17 cellular contexts compared by ENCODE assay signal in genomic region chr2:17892726-17893534, GRCh38. TPM values are rescaled to one million over a fixed set of nuclear protein-coding genes. Genes with fewer than 3 reads are reported as not detected.
DNase-seq lines count a peak whose midpoint lies in the region; TF ChIP-seq lines count a peak whose summit lies in the region.
"Had no signal": no experiment of that assay in that cellular context is flagged by ENCODE, and none has a peak within 500 bp of the region (broad histone marks: within the 10 kb centered on the region; RNA-seq: fewer than 3 reads in every experiment).

No MANE protein-coding gene starts in this region.

- 77 to 85% methylated on average over 4 to 10 of the region's 10 CpGs for WGBS in endodermal cell (ENCODE audit: insufficient coverage in 1 of 2, insufficient read length in 1 of 2), 2 experiments
- 82% methylated on average over 10 of the region's 10 CpGs for WGBS in smooth muscle cell (ENCODE audit: low lambda C conversion rate)

- DNase-seq in NCI-H2029 (lab: John Stamatoyannopoulos, UW), result peak; percentile 44
- DNase-seq in NCI-H2029 treated with DMSO at 0.1 percent for 48 hours (lab: John Stamatoyannopoulos, UW), result no peak
- DNase-seq in NCI-H345 treated with DMSO at 0.1 percent for 48 hours (lab: John Stamatoyannopoulos, UW; ENCODE audit: unreplicated experiment), result peak; percentile 72
- DNase-seq in endodermal cell, result peak; percentile 73
- no peak for DNase-seq in smooth muscle cell (lab: John Stamatoyannopoulos, UW; ENCODE audit: unreplicated experiment)
- no peak for DNase-seq in activated CD4-positive, alpha-beta memory T cell treated with anti-CD3 and anti-CD28 coated beads, Interleukin-2, amount 10 ng/mL, durations not matched to agents 7 days and 5 days
- DNase-seq in T-helper 2 cell, result no peak
- no peak for DNase-seq in activated gamma-delta T cell treated with Interleukin-2 at 50 U/mL for 16 hours
- DNase-seq: activated CD8-positive, alpha-beta memory T cell treated with anti-CD3 and anti-CD28 coated beads, Interleukin-2, amount 10 ng/mL, durations not matched to agents 7 days and 5 days; activated naive CD4-positive, alpha-beta T cell; CD8-positive, alpha-beta T cell; NCI-H146; WERI-Rb-1 had no signal

- H2AFZ ChIP-seq in smooth muscle cell (ENCODE audit: low read depth), result no peak overlapping the region

- H3K79me2 ChIP-seq in smooth muscle cell (ENCODE audit: low read depth), result peaks cover 37% of the 10 kb centered on the region

- TF ChIP-seq CTCF in endodermal cell (conservative IDR thresholded peaks at IDR 0.05) (no peak), smooth muscle cell (IDR thresholded peaks at IDR 0.05; ENCODE audit: borderline replicate concordance, insufficient read depth, poor library complexity, severe bottlenecking) (no peak)

- H3K27ac ChIP-seq in endodermal cell (ENCODE audit: low read depth, low read length) (no peak overlapping the region), smooth muscle cell (ENCODE audit: low read depth) (peak overlapping the region; percentile 89)
- H3K27ac ChIP-seq: A549, KMS-11, WERI-Rb-1 had no signal

- H3K27me3 ChIP-seq in endodermal cell (ENCODE audit: control insufficient read depth, insufficient read depth, low read length, poor library complexity, severe bottlenecking) (no peaks in the 10 kb centered on the region), smooth muscle cell (ENCODE audit: low read depth) (no peaks in the 10 kb centered on the region)

- peaks cover 16% of the 10 kb centered on the region for H3K4me1 Mint-ChIP-seq in endodermal cell
- H3K4me1 Mint-ChIP-seq in activated CD4-positive, alpha-beta memory T cell treated with anti-CD3 and anti-CD28 coated beads, Interleukin-2, amount 10 ng/mL, durations not matched to agents 7 days and 5 days, result no peaks in the 10 kb centered on the region
- H3K4me1 Mint-ChIP-seq: activated CD8-positive, alpha-beta memory T cell treated with anti-CD3 and anti-CD28 coated beads, Interleukin-2, amount 10 ng/mL, durations not matched to agents 7 days and 5 days; memory B cell; stimulated activated effector memory CD8-positive, alpha-beta T cell treated with anti-CD3 and anti-CD28 coated beads, Interleukin-12 subunit alpha, Interleukin-12 subunit beta, amount 100 ng/mL, for 72 hours had no signal

- CTCF ChIA-PET in activated CD4-positive, alpha-beta memory T cell treated with anti-CD3 and anti-CD28 coated beads, Interleukin-2, amount 10 ng/mL, durations not matched to agents 7 days and 5 days (lab: Charles Lee), result no interaction called here

- H3K9me3 Mint-ChIP-seq in endodermal cell, result peaks cover 48% of the 10 kb centered on the region
- no peaks in the 10 kb centered on the region for H3K9me3 Mint-ChIP-seq in activated CD4-positive, alpha-beta memory T cell treated with anti-CD3 and anti-CD28 coated beads, Interleukin-2, amount 10 ng/mL, durations not matched to agents 7 days and 5 days

- peaks cover 19% of the 10 kb centered on the region for H3K36me3 Mint-ChIP-seq in endodermal cell (ENCODE audit: low read depth)
- no peaks in the 10 kb centered on the region for H3K36me3 Mint-ChIP-seq in activated CD4-positive, alpha-beta memory T cell treated with anti-CD3 and anti-CD28 coated beads, Interleukin-2, amount 10 ng/mL, durations not matched to agents 7 days and 5 days (ENCODE audit: low read depth)
- H3K36me3 Mint-ChIP-seq: activated CD8-positive, alpha-beta memory T cell treated with anti-CD3 and anti-CD28 coated beads, Interleukin-2, amount 10 ng/mL, durations not matched to agents 7 days and 5 days; CD8-positive, alpha-beta T cell; stimulated activated effector memory CD8-positive, alpha-beta T cell treated with anti-CD3 and anti-CD28 coated beads, Interleukin-12 subunit alpha, Interleukin-12 subunit beta, amount 100 ng/mL, for 72 hours had no signal

- H3K4me2 ChIP-seq in smooth muscle cell, result peak overlapping the region; percentile 76
- H3K4me2 ChIP-seq: A549, KMS-11 had no signal

- H3K36me3 ChIP-seq in endodermal cell (ENCODE audit: control insufficient read depth, insufficient read depth, low read length), result no peaks in the 10 kb centered on the region
- no peaks in the 10 kb centered on the region for H3K36me3 ChIP-seq in smooth muscle cell (ENCODE audit: low read depth)
- H3K36me3 ChIP-seq: WERI-Rb-1 had no signal

- peaks cover 6% of the 10 kb centered on the region for H3F3A ChIP-seq in smooth muscle cell (ENCODE audit: low read depth)

- H3K4me3 Mint-ChIP-seq in endodermal cell, result peak overlapping the region; percentile 40
- no peak overlapping the region for H3K4me3 Mint-ChIP-seq in activated CD4-positive, alpha-beta memory T cell treated with anti-CD3 and anti-CD28 coated beads, Interleukin-2, amount 10 ng/mL, durations not matched to agents 7 days and 5 days
- H3K4me3 Mint-ChIP-seq: activated CD8-positive, alpha-beta memory T cell treated with anti-CD3 and anti-CD28 coated beads, Interleukin-2, amount 10 ng/mL, durations not matched to agents 7 days and 5 days; CD8-positive, alpha-beta T cell; memory B cell; stimulated activated effector memory CD8-positive, alpha-beta T cell treated with anti-CD3 and anti-CD28 coated beads, Interleukin-12 subunit alpha, Interleukin-12 subunit beta, amount 100 ng/mL, for 72 hours had no signal

- H3K9ac ChIP-seq in endodermal cell (ENCODE audit: extremely low read depth, low read length, poor library complexity, severe bottlenecking), result no peak overlapping the region
- H3K9ac ChIP-seq in smooth muscle cell (ENCODE audit: low read depth), result peak overlapping the region; percentile 40
- H3K9ac ChIP-seq: KMS-11 had no signal

- no peaks in the 10 kb centered on the region for H3K27me3 Mint-ChIP-seq in endodermal cell (ENCODE audit: insufficient read depth)
- peaks cover 2% of the 10 kb centered on the region for H3K27me3 Mint-ChIP-seq in activated CD4-positive, alpha-beta memory T cell treated with anti-CD3 and anti-CD28 coated beads, Interleukin-2, amount 10 ng/mL, durations not matched to agents 7 days and 5 days
- H3K27me3 Mint-ChIP-seq: activated CD8-positive, alpha-beta memory T cell treated with anti-CD3 and anti-CD28 coated beads, Interleukin-2, amount 10 ng/mL, durations not matched to agents 7 days and 5 days had no signal

- no peaks in the 10 kb centered on the region for H4K20me1 ChIP-seq in smooth muscle cell (ENCODE audit: low read depth)

- peak overlapping the region; percentile 92 for H3K27ac Mint-ChIP-seq in endodermal cell
- no peak overlapping the region for H3K27ac Mint-ChIP-seq in activated CD4-positive, alpha-beta memory T cell treated with anti-CD3 and anti-CD28 coated beads, Interleukin-2, amount 10 ng/mL, durations not matched to agents 7 days and 5 days
- H3K27ac Mint-ChIP-seq: activated CD8-positive, alpha-beta memory T cell treated with anti-CD3 and anti-CD28 coated beads, Interleukin-2, amount 10 ng/mL, durations not matched to agents 7 days and 5 days; CD8-positive, alpha-beta T cell; memory B cell; stimulated activated effector memory CD8-positive, alpha-beta T cell treated with anti-CD3 and anti-CD28 coated beads, Interleukin-12 subunit alpha, Interleukin-12 subunit beta, amount 100 ng/mL, for 72 hours had no signal

- peaks cover 11% of the 10 kb centered on the region for H3K9me3 ChIP-seq in endodermal cell (ENCODE audit: control insufficient read depth, low read length)
- H3K9me3 ChIP-seq in smooth muscle cell (replicated peaks; ENCODE audit: low read depth), result no peaks in the 10 kb centered on the region

- peaks cover 4% of the 10 kb centered on the region for H3K4me1 ChIP-seq in endodermal cell (ENCODE audit: control insufficient read depth, insufficient read depth, low read length)
- peaks cover 11% of the 10 kb centered on the region for H3K4me1 ChIP-seq in smooth muscle cell (ENCODE audit: low read depth)

- POLR2A ChIA-PET in activated CD4-positive, alpha-beta memory T cell treated with anti-CD3 and anti-CD28 coated beads, Interleukin-2, amount 10 ng/mL, durations not matched to agents 7 days and 5 days (lab: Charles Lee), result no interaction called here

- H3K4me3 ChIP-seq in endodermal cell (ENCODE audit: low read length) (no peak overlapping the region), smooth muscle cell (no peak overlapping the region)
- H3K4me3 ChIP-seq: A549 had no signal

RNA-seq across cellular contexts. Expression of gene KCNS3, which starts 14.5 kb away (rescaled TPM):
- total RNA-seq in endodermal cell, result 10 to 100 TPM; 10.7 to 11.1 TPM
- 3.0 TPM for polyA plus RNA-seq in endodermal cell (2013, experiment 1 of 2)
- polyA plus RNA-seq in endodermal cell (2013, experiment 2 of 2), result 2.4 TPM
- total RNA-seq in smooth muscle cell, result 31.0 and 50.1 TPM in 2 replicates
- polyA plus RNA-seq in smooth muscle cell, result 30.4 and 48.2 TPM in 2 replicates
- not detected for total RNA-seq in activated CD4-positive, alpha-beta memory T cell treated with anti-CD3 and anti-CD28 coated beads, Interleukin-2, amount 10 ng/mL, durations not matched to agents 7 days and 5 days
- total RNA-seq: activated CD8-positive, alpha-beta memory T cell treated with anti-CD3 and anti-CD28 coated beads, Interleukin-2, amount 10 ng/mL, durations not matched to agents 7 days and 5 days; CD8-positive, alpha-beta T cell had no signal

Comparison
In these comparisons a context has a peak if more than half of its experiments do, and no peak if none do; other contexts are left out.
1. DNase-seq: peak in NCI-H2029 (single experiment), NCI-H345 treated with DMSO at 0.1 percent for 48 hours (single experiment) and endodermal cell (single experiment); none in NCI-H2029 treated with DMSO at 0.1 percent for 48 hours (single experiment), smooth muscle cell (single experiment), activated CD4-positive, alpha-beta memory T cell treated with anti-CD3 and anti-CD28 coated beads, Interleukin-2, amount 10 ng/mL, durations not matched to agents 7 days and 5 days (single experiment), T-helper 2 cell (0 of 5) and activated gamma-delta T cell treated with Interleukin-2 at 50 U/mL for 16 hours (single experiment).
2. RNA of gene KCNS3, which starts 14.5 kb away (total RNA-seq): 31.0 to 50.1 TPM in smooth muscle cell and 10.7 to 11.1 TPM in endodermal cell; not detected in activated CD4-positive, alpha-beta memory T cell treated with anti-CD3 and anti-CD28 coated beads, Interleukin-2, amount 10 ng/mL, durations not matched to agents 7 days and 5 days; every median in the first group is over 10 times any median in the second.